In the genomic region with DNA sequence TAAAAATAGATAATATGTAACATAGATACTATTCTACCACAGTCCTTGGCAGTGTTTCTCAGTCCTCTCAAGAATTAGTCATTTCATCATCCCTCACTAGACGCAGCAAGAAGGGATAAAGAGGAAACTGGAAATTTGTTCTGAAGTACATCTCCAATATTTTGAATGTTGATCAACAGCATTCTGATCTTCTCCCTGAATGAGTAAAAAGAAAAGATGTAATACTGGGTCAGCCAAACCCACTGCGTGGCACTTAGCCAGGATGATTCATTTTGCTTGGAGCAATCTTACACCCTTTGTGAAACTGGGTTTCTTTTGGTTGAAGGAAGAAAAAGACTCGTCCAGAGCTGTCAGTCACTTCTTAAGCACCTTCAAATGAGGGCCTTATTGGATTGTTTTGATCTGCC, we compare ENCODE assay signal across 9 cellular contexts. TPM values are rescaled to one million over a fixed set of nuclear protein-coding genes. Genes with fewer than 3 reads are reported as not detected.
DNase-seq lines count a peak whose midpoint lies in the region; ATAC-seq and TF ChIP-seq lines count a peak whose summit lies in the region.
"Had no signal": no experiment of that assay in that cellular context is flagged by ENCODE, and none has a peak within 500 bp of the region (broad histone marks: within the 10 kb centered on the region; RNA-seq: fewer than 3 reads in every experiment).

No MANE protein-coding gene starts in this region.

- H3K36me3 ChIP-seq in heart left ventricle: peaks cover 0 to 4% (median 0%) of the 10 kb centered on the region in 9 donors
- no peaks in the 10 kb centered on the region for H3K36me3 ChIP-seq in CD4-positive, alpha-beta memory T cell (ENCODE audit: insufficient read depth, low read length)

- no peaks in the 10 kb centered on the region for H3K27me3 ChIP-seq in heart left ventricle
- H3K27me3 ChIP-seq in CD4-positive, alpha-beta memory T cell (ENCODE audit: insufficient read depth, low read length): no peaks in the 10 kb centered on the region

- TF ChIP-seq POLR2A in heart left ventricle (IDR thresholded peaks at IDR 0.05): no peak

- DNase-seq in activated CD4-positive, alpha-beta T cell treated with anti-CD3 and anti-CD28 coated beads for 36 hours: peak; percentile 90
- no peak for DNase-seq in activated CD4-positive, alpha-beta T cell treated with anti-CD3 and anti-CD28 coated beads for 1 hour
- peak; percentile 90 for DNase-seq in HT1080 (ENCODE audit: low read depth)
- DNase-seq in activated T-cell treated with anti-CD3 and anti-CD28 coated beads, Interleukin-2, amount 50 U/mL, for 4 hours: no peak
- peak; percentile 40 to 67 (median 57) for DNase-seq in heart left ventricle
- DNase-seq in stimulated activated CD4-positive, alpha-beta T cell treated with anti-CD3 and anti-CD28 coated beads, Interleukin-15, amount 100 ng/mL, for 24 hours: peak; percentile 82
- no peak for DNase-seq in CD4-positive, alpha-beta memory T cell

- POLR2A ChIA-PET in activated CD4-positive, alpha-beta T cell treated with anti-CD3 and anti-CD28 coated beads for 36 hours (lab: Charles Lee): interaction anchor here (1.0 kb wide), 1 partner anchor 54 kb away, joined by 4 read pairs; a partner anchor contains a TSS
- POLR2A ChIA-PET in CD4-positive, alpha-beta memory T cell (lab: Charles Lee; ENCODE audit: partially characterized antibody): no interaction called here

- no peak for TF ChIP-seq CTCF in heart left ventricle (IDR thresholded peaks at IDR 0.05)

- WGBS in heart left ventricle, 4 donors: 53 to 70% (median 61%) methylated on average over 3 of the region's 3 CpGs

- H3K27me3 Mint-ChIP-seq in activated CD4-positive, alpha-beta T cell treated with anti-CD3 and anti-CD28 coated beads for 36 hours: no peaks in the 10 kb centered on the region
- no peaks in the 10 kb centered on the region for H3K27me3 Mint-ChIP-seq in activated T-cell treated with anti-CD3 and anti-CD28 coated beads, Interleukin-2, amount 50 U/mL, for 4 hours (ENCODE audit: low read depth)
- no peaks in the 10 kb centered on the region for H3K27me3 Mint-ChIP-seq in CD4-positive, alpha-beta memory T cell
- H3K27me3 Mint-ChIP-seq: CD4-positive, alpha-beta T cell had no signal

- H3K4me1 Mint-ChIP-seq in activated CD4-positive, alpha-beta T cell treated with anti-CD3 and anti-CD28 coated beads for 36 hours: peaks cover 27% of the 10 kb centered on the region
- peaks cover 18% of the 10 kb centered on the region for H3K4me1 Mint-ChIP-seq in activated T-cell treated with anti-CD3 and anti-CD28 coated beads, Interleukin-2, amount 50 U/mL, for 4 hours (ENCODE audit: low read depth)
- peaks cover 6 to 32% (median 12%) of the 10 kb centered on the region in 4 donors for H3K4me1 Mint-ChIP-seq in CD4-positive, alpha-beta memory T cell

- no peak overlapping the region for H3K4me3 Mint-ChIP-seq in activated CD4-positive, alpha-beta T cell treated with anti-CD3 and anti-CD28 coated beads for 36 hours
- no peak overlapping the region for H3K4me3 Mint-ChIP-seq in activated T-cell treated with anti-CD3 and anti-CD28 coated beads, Interleukin-2, amount 50 U/mL, for 4 hours
- H3K4me3 Mint-ChIP-seq in CD4-positive, alpha-beta memory T cell: no peak overlapping the region
- H3K4me3 Mint-ChIP-seq: CD4-positive, alpha-beta T cell had no signal

- ATAC-seq in activated CD4-positive, alpha-beta T cell treated with anti-CD3 and anti-CD28 coated beads for 36 hours: peak; percentile 98
- ATAC-seq in activated T-cell treated with anti-CD3 and anti-CD28 coated beads, Interleukin-2, amount 50 U/mL, for 4 hours: peak; percentile 86 to 89
- ATAC-seq in heart left ventricle (peak in 3 of 4 donors; percentile 51 to 92 (median 60)), HG03520 (IDR thresholded peaks at IDR 0.05; ENCODE audit: unreplicated experiment) (no peak)

- no peak overlapping the region for H3K27ac Mint-ChIP-seq in activated CD4-positive, alpha-beta T cell treated with anti-CD3 and anti-CD28 coated beads for 36 hours
- H3K27ac Mint-ChIP-seq in CD4-positive, alpha-beta memory T cell: no peak overlapping the region
- H3K27ac Mint-ChIP-seq: CD4-positive, alpha-beta T cell had no signal

- CTCF ChIA-PET in activated CD4-positive, alpha-beta T cell treated with anti-CD3 and anti-CD28 coated beads for 36 hours (lab: Charles Lee): interaction anchor here (1.0 kb wide), 1 partner anchor 289 kb away, joined by 3 read pairs; no protein-coding TSS in a partner anchor
- CTCF ChIA-PET in CD4-positive, alpha-beta memory T cell (lab: Charles Lee; ENCODE audit: partially characterized antibody): no interaction called here

- no peaks in the 10 kb centered on the region for H3K9me3 Mint-ChIP-seq in activated CD4-positive, alpha-beta T cell treated with anti-CD3 and anti-CD28 coated beads for 36 hours (ENCODE audit: low read depth)
- no peaks in the 10 kb centered on the region for H3K9me3 Mint-ChIP-seq in activated T-cell treated with anti-CD3 and anti-CD28 coated beads, Interleukin-2, amount 50 U/mL, for 4 hours
- no peaks in the 10 kb centered on the region for H3K9me3 Mint-ChIP-seq in CD4-positive, alpha-beta memory T cell
- H3K9me3 Mint-ChIP-seq: CD4-positive, alpha-beta T cell had no signal

- H3K4me3 ChIP-seq in heart left ventricle: no peak overlapping the region
- no peak overlapping the region for H3K4me3 ChIP-seq in CD4-positive, alpha-beta memory T cell (ENCODE audit: low read length in 2 of 2)

- H3K36me3 Mint-ChIP-seq in activated CD4-positive, alpha-beta T cell treated with anti-CD3 and anti-CD28 coated beads for 36 hours (ENCODE audit: low read depth): peaks cover 8% of the 10 kb centered on the region
- H3K36me3 Mint-ChIP-seq in activated T-cell treated with anti-CD3 and anti-CD28 coated beads, Interleukin-2, amount 50 U/mL, for 4 hours (ENCODE audit: insufficient read depth): peaks cover 7% of the 10 kb centered on the region
- H3K36me3 Mint-ChIP-seq in CD4-positive, alpha-beta memory T cell: peaks cover 13 to 14% of the 10 kb centered on the region in 2 donors

- peak overlapping the region in 3 of 12 donors; percentile 3 to 30 (median 11) for H3K27ac ChIP-seq in heart left ventricle
- H3K27ac ChIP-seq in CD4-positive, alpha-beta memory T cell (ENCODE audit: low read depth, low read length): no peak overlapping the region

- intact Hi-C loops in activated CD4-positive, alpha-beta T cell treated with anti-CD3 and anti-CD28 coated beads for 36 hours (cut with DNase I, micrococcal nuclease): loop anchor here (2.0 to 5.0 kb wide), 3 partner anchors 17 to 55 kb away; a partner anchor contains a TSS
- intact Hi-C loops in heart left ventricle (cut with DNase I): loop anchor here in 1 of 10 donors (5.0 kb wide), 1 partner anchor 150 kb away; no protein-coding TSS in a partner anchor
- intact Hi-C loops in CD4-positive, alpha-beta memory T cell (cut with micrococcal nuclease): no loop called here

- H3K9me3 ChIP-seq in heart left ventricle: no peaks in the 10 kb centered on the region
- H3K9me3 ChIP-seq in CD4-positive, alpha-beta memory T cell (ENCODE audit: control insufficient read depth in 1 of 2, low read length in 2 of 2): no peaks in the 10 kb centered on the region

- H3K4me1 ChIP-seq in heart left ventricle: peaks cover 0 to 25% (median 12%) of the 10 kb centered on the region in 12 donors
- H3K4me1 ChIP-seq in CD4-positive, alpha-beta memory T cell (ENCODE audit: insufficient read depth, low read length): peaks cover 13% of the 10 kb centered on the region

RNA-seq across cellular contexts. Expression of a gene that starts 54.1 kb away (rescaled TPM):
- 10 to 100 TPM; 28.7 to 28.8 TPM for total RNA-seq in activated CD4-positive, alpha-beta T cell treated with anti-CD3 and anti-CD28 coated beads for 36 hours
- total RNA-seq in HT1080 (2014; rRNA removed; shearing (Covaris generic)): 26.9 and 35.9 TPM in 2 replicates
- polyA plus RNA-seq in HT1080 (2015; cell fraction: cytosol; rRNA removed): 20.3 and 21.6 TPM in 2 replicates
- polyA plus RNA-seq in HT1080 (2015; cell fraction: nucleus; rRNA removed): 21.0 and 22.9 TPM in 2 replicates
- total RNA-seq in activated T-cell treated with anti-CD3 and anti-CD28 coated beads, Interleukin-2, amount 50 U/mL, for 4 hours: 10 to 100 TPM; 23.3 to 29.6 (median 26.4) TPM
- total RNA-seq in heart left ventricle: 10 to 100 TPM in 1 of 9 donors, 1 to 10 TPM in 8; 3.8 to 13.9 (median 5.2) TPM
- polyA plus RNA-seq in heart left ventricle: 1 to 10 TPM; 1.1 to 4.7 TPM
- 10 to 100 TPM; 23.5 to 23.9 TPM for total RNA-seq in CD4-positive, alpha-beta memory T cell
- 10 to 100 TPM in 1 of 2 donors, 1 to 10 TPM in 1; 4.1 to 12.2 TPM for polyA plus RNA-seq in CD4-positive, alpha-beta memory T cell

RNA-seq across cellular contexts. Expression of a gene that starts 54.2 kb away (rescaled TPM):
- total RNA-seq in activated CD4-positive, alpha-beta T cell treated with anti-CD3 and anti-CD28 coated beads for 36 hours: under 1 TPM; 0.27 to 0.53 TPM
- 0.11 and 0.17 TPM in 2 replicates for total RNA-seq in HT1080 (2014; rRNA removed; shearing (Covaris generic))
- polyA plus RNA-seq in HT1080 (2015; cell fraction: cytosol; rRNA removed): 0.06 and 0.42 TPM in 2 replicates
- 0.44 and 0.53 TPM in 2 replicates for polyA plus RNA-seq in HT1080 (2015; cell fraction: nucleus; rRNA removed)
- total RNA-seq in activated T-cell treated with anti-CD3 and anti-CD28 coated beads, Interleukin-2, amount 50 U/mL, for 4 hours: 1 to 10 TPM; 1.1 to 1.3 (median 1.1) TPM
- 1 to 10 TPM in 6 of 9 donors, under 1 TPM in 3; 0.79 to 2.8 (median 1.1) TPM for total RNA-seq in heart left ventricle
- polyA plus RNA-seq in heart left ventricle: under 1 TPM; 0.50 to 0.57 TPM
- total RNA-seq in CD4-positive, alpha-beta memory T cell: under 1 TPM; 0.33 to 0.49 TPM
- under 1 TPM; 0.14 to 0.33 TPM for polyA plus RNA-seq in CD4-positive, alpha-beta memory T cell

Comparison
In these comparisons a context has a peak if more than half of its experiments do, and no peak if none do; other contexts are left out.
1. DNase-seq: peak in activated CD4-positive, alpha-beta T cell treated with anti-CD3 and anti-CD28 coated beads for 36 hours (single experiment), HT1080 (single experiment), heart left ventricle (5 of 5) and stimulated activated CD4-positive, alpha-beta T cell treated with anti-CD3 and anti-CD28 coated beads, Interleukin-15, amount 100 ng/mL, for 24 hours (single experiment); none in activated CD4-positive, alpha-beta T cell treated with anti-CD3 and anti-CD28 coated beads for 1 hour (single experiment), activated T-cell treated with anti-CD3 and anti-CD28 coated beads, Interleukin-2, amount 50 U/mL, for 4 hours (single experiment) and CD4-positive, alpha-beta memory T cell (0 of 5).